In the genomic region with DNA sequence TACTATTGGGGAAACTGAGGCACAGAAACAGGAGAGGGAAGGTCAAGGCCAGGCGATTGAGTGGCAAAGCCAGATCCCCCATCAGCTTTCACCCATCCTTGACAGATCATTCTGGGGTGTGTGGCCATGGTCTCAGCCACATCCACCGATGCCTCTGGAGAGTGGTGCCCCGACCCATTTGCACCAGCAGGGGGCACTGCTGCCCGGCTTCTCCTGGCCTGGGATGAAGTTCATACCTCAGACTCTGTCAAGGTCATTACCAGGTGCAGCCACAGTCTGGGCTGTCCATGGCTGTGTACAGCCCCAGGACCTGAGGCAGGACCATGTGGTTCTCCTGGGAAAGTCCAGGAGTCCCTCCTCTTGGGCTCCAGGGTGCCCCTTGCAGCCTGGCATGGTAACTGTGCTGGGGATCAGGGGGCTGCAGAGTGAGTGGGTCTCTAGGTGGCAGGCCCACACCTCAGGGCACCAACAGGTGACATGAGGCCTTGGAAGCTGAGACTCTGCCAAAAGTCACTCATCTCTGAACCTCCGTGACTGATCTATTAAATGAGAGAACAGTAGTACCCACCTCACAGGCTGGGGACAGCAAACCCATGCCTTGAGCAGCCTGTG, we compare ENCODE assay signal across 8 cellular contexts.
A peak's percentile ranks its signal among the peaks of the same experiment; 100 is the strongest.
DNase-seq lines count a peak whose midpoint lies in the region; ATAC-seq and TF ChIP-seq lines count a peak whose summit lies in the region.

No MANE protein-coding gene starts in this region.

- no peaks in the 10 kb centered on the region for H3K9me3 Mint-ChIP-seq in CD8-positive, alpha-beta T cell
- H3K9me3 Mint-ChIP-seq in activated T-helper 17 cell treated with anti-CD3 and anti-CD28 coated beads, Interleukin-2, amount 50 U/mL, for 72 hours = no peaks in the 10 kb centered on the region

- 100% methylated on average over 1 of the region's 5 CpGs for whole genome bisulfite sequencing in gastroesophageal sphincter (ENCODE audit: low coverage in 1 of 2), 2 donors

- CTCF ChIA-PET in CD8-positive, alpha-beta T cell (lab: Charles Lee) = interaction anchor here (0.5 to 8.7 kb wide), 26 partner anchors 11 to 333 kb away, joined by 3 to 125 read pairs (median 4); partner anchors contain the start of gene CACNA2D2
- CTCF ChIA-PET in Panc1 (lab: Charles Lee) = interaction anchor here (0.8 kb wide), 1 partner anchor 38 kb away, joined by 3 read pairs; no protein-coding TSS in a partner anchor

- H3K4me1 Mint-ChIP-seq in CD8-positive, alpha-beta T cell (ENCODE audit: low read depth) = peaks cover 4% of the 10 kb centered on the region
- no peaks in the 10 kb centered on the region for H3K4me1 Mint-ChIP-seq in activated T-helper 17 cell treated with anti-CD3 and anti-CD28 coated beads, Interleukin-2, amount 50 U/mL, for 72 hours

- no peak overlapping the region for H3K4me3 Mint-ChIP-seq in CD8-positive, alpha-beta T cell
- no peak overlapping the region for H3K4me3 Mint-ChIP-seq in activated T-helper 17 cell treated with anti-CD3 and anti-CD28 coated beads, Interleukin-2, amount 50 U/mL, for 72 hours

- H3K36me3 Mint-ChIP-seq in CD8-positive, alpha-beta T cell = no peaks in the 10 kb centered on the region
- no peaks in the 10 kb centered on the region for H3K36me3 Mint-ChIP-seq in activated T-helper 17 cell treated with anti-CD3 and anti-CD28 coated beads, Interleukin-2, amount 50 U/mL, for 72 hours (ENCODE audit: low read depth)

- peak; percentile 87 for TF ChIP-seq CTCF in CD8-positive, alpha-beta T cell (IDR thresholded peaks at IDR 0.05)
- TF ChIP-seq CTCF in HFF-Myc (IDR thresholded peaks at IDR 0.05; ENCODE audit: low read depth, low read length, missing control alignments) (peak; percentile 84), Panc1 (IDR thresholded peaks at IDR 0.05) (peak; percentile 88), gastroesophageal sphincter (IDR thresholded peaks at IDR 0.05) (peak in 3 of 4 experiments; percentile 78 to 88 (median 86))

- DNase-seq in CD8-positive, alpha-beta T cell = peak; percentile 62 to 89 (median 72)
- no peak for DNase-seq in HFF-Myc (ENCODE audit: extremely low read depth, low read depth)
- peak; percentile 22 for DNase-seq in Panc1 (ENCODE audit: low read depth, low spot score)
- peak; percentile 17 for DNase-seq in pons (ENCODE audit: low spot score)
- peak; percentile 72 for DNase-seq in ureter (ENCODE audit: low spot score)

- peaks cover 7% of the 10 kb centered on the region for H3K4me1 ChIP-seq in CD8-positive, alpha-beta T cell (ENCODE audit: insufficient read depth, low read length)
- H3K4me1 ChIP-seq in Panc1 (ENCODE audit: control insufficient read depth, insufficient read depth, low read length) (no peaks in the 10 kb centered on the region), gastroesophageal sphincter (peaks cover 0 to 5% (median 0%) of the 10 kb centered on the region in 3 donors)

- no peak overlapping the region for H3K27ac ChIP-seq in CD8-positive, alpha-beta T cell (ENCODE audit: low read depth, low read length)
- H3K27ac ChIP-seq in Panc1 (ENCODE audit: low read length) = no peak overlapping the region
- no peak overlapping the region for H3K27ac ChIP-seq in gastroesophageal sphincter

- no peak for TF ChIP-seq EP300 in gastroesophageal sphincter (IDR thresholded peaks at IDR 0.05)

- in situ Hi-C loops in Panc1 (cut with HindIII; ENCODE audit: low pct_unique_long_range_greater_than_20kb, low sequenced_read_pairs) = no loop called here

- H3K9me3 ChIP-seq in CD8-positive, alpha-beta T cell (ENCODE audit: low read length) = no peaks in the 10 kb centered on the region
- no peaks in the 10 kb centered on the region for H3K9me3 ChIP-seq in Panc1 (ENCODE audit: control insufficient read depth, insufficient read depth, low read depth, low read length)
- no peaks in the 10 kb centered on the region for H3K9me3 ChIP-seq in gastroesophageal sphincter

- H3K27me3 ChIP-seq in CD8-positive, alpha-beta T cell (ENCODE audit: insufficient read depth, low read length) = no peaks in the 10 kb centered on the region
- H3K27me3 ChIP-seq in Panc1 (ENCODE audit: control insufficient read depth, insufficient read depth, low read length) (no peaks in the 10 kb centered on the region), gastroesophageal sphincter (no peaks in the 10 kb centered on the region)

- no peaks in the 10 kb centered on the region for H3K36me3 ChIP-seq in CD8-positive, alpha-beta T cell (ENCODE audit: insufficient read depth, low read length)
- H3K36me3 ChIP-seq in Panc1 (ENCODE audit: control insufficient read depth, insufficient read depth, low read length) = no peaks in the 10 kb centered on the region
- no peaks in the 10 kb centered on the region for H3K36me3 ChIP-seq in gastroesophageal sphincter

- ATAC-seq in CD8-positive, alpha-beta T cell = peak; percentile 98
- ATAC-seq in Panc1 (peak; percentile 90), gastroesophageal sphincter (peak; percentile 61), GM19463 (IDR thresholded peaks at IDR 0.05; ENCODE audit: unreplicated experiment) (no peak)
- peak; percentile 92 for ATAC-seq in activated T-helper 17 cell treated with anti-CD3 and anti-CD28 coated beads, Interleukin-2, amount 50 U/mL, for 72 hours (replicated peaks)

- no peaks in the 10 kb centered on the region for H3K27me3 Mint-ChIP-seq in CD8-positive, alpha-beta T cell (ENCODE audit: low read depth)
- H3K27me3 Mint-ChIP-seq in activated T-helper 17 cell treated with anti-CD3 and anti-CD28 coated beads, Interleukin-2, amount 50 U/mL, for 72 hours = no peaks in the 10 kb centered on the region

- no peak for TF ChIP-seq POLR2A in gastroesophageal sphincter (IDR thresholded peaks at IDR 0.05)

- no peak overlapping the region for H3K27ac Mint-ChIP-seq in CD8-positive, alpha-beta T cell
- no peak overlapping the region for H3K27ac Mint-ChIP-seq in activated T-helper 17 cell treated with anti-CD3 and anti-CD28 coated beads, Interleukin-2, amount 50 U/mL, for 72 hours

- intact Hi-C loops in CD8-positive, alpha-beta T cell (cut with DNase I, micrococcal nuclease) = loop anchor here (1.0 to 2.0 kb wide), 7 partner anchors 31 to 217 kb away; partner anchors contain the start of gene CACNA2D2 (in 2 of the 2)
- intact Hi-C loops in Panc1 (cut with micrococcal nuclease; ENCODE audit: unreplicated experiment) = loop anchor here (2.0 to 5.0 kb wide), 2 partner anchors 107 to 176 kb away; partner anchors contain the start of gene CISH

- no TSS peak for BruUV-seq in Panc1 (replicated peaks; lab: Mats Ljungman, UMichigan)

- no peak overlapping the region for H3K4me3 ChIP-seq in CD8-positive, alpha-beta T cell (ENCODE audit: low read depth, low read length)
- H3K4me3 ChIP-seq in HFF-Myc (replicated peaks; ENCODE audit: low read depth, low read length) (no peak overlapping the region), Panc1 (ENCODE audit: low read depth in 2 of 2, low read length in 2 of 2) (no peak overlapping the region), gastroesophageal sphincter (no peak overlapping the region)

- POLR2A ChIA-PET in CD8-positive, alpha-beta T cell (lab: Charles Lee) = no interaction called here
- POLR2A ChIA-PET in Panc1 (lab: Charles Lee) = no interaction called here
